In the genomic region with DNA sequence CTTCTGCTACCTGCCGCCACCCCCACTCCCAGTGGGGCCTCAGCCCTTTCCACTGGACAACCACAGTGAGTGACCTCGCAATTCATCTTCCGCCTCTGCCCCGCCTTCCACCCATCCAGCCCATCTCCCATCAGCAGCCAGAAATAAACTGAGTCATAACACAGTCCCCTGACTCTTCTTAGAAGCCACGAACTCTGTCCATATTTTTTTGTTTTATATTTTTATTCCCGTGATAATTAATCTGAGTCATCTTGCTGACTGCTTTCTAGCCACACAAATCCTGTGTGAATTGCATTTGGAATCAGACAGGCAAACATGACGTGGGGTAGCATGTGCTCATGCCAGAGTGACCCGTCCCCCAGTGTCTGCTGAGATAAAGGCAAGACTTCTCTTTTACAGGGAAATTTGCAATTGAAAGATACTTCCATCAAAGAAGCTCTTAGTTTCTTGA, we compare ENCODE assay signal across 12 cellular contexts. TPM values are rescaled to one million over a fixed set of nuclear protein-coding genes. Genes with fewer than 3 reads are reported as not detected.
A peak's percentile ranks its signal among the peaks of the same experiment; 100 is the strongest.
DNase-seq lines count a peak whose midpoint lies in the region; ATAC-seq and TF ChIP-seq lines count a peak whose summit lies in the region.
"Had no signal": no experiment of that assay in that cellular context is flagged by ENCODE, and none has a peak within 500 bp of the region (broad histone marks: within the 10 kb centered on the region; RNA-seq: fewer than 3 reads in every experiment).

No MANE protein-coding gene starts in this region.

- H3K36me3 ChIP-seq in HUES64 (ENCODE audit: insufficient read depth, low read length), result peaks cover 44% of the 10 kb centered on the region

- TF ChIP-seq CTCF in CD4-positive, alpha-beta T cell (IDR thresholded peaks at IDR 0.05), result no peak
- TF ChIP-seq CTCF in cardiac fibroblast (IDR thresholded peaks at IDR 0.05; ENCODE audit: low read depth, low read length) (no peak), natural killer cell (IDR thresholded peaks at IDR 0.05) (no peak), type B pancreatic cell (conservative IDR thresholded peaks at IDR 0.05) (no peak)

- H3K9ac ChIP-seq in HUES64 (ENCODE audit: low read depth, low read length), result no peak overlapping the region

- 74% methylated on average over 8 of the region's 8 CpGs for WGBS in HUES64

- CTCF ChIA-PET in CD4-positive, alpha-beta T cell (lab: Charles Lee), result no interaction called here

- peaks cover 21% of the 10 kb centered on the region for H3K4me1 ChIP-seq in HUES64 (ENCODE audit: insufficient read depth, low read length)

- no peak overlapping the region for H3K4me3 Mint-ChIP-seq in CD4-positive, alpha-beta T cell
- H3K4me3 Mint-ChIP-seq in natural killer cell (no peak overlapping the region), type B pancreatic cell (no peak overlapping the region)

- peak overlapping the region; percentile 57 for H3K27ac Mint-ChIP-seq in CD4-positive, alpha-beta T cell
- H3K27ac Mint-ChIP-seq in natural killer cell (peak overlapping the region; percentile 9 to 73), type B pancreatic cell (no peak overlapping the region)

- no peak for DNase-seq in CD4-positive, alpha-beta T cell
- DNase-seq in cardiac fibroblast (ENCODE audit: low read depth in 2 of 2), result peak; percentile 81 to 91
- DNase-seq in natural killer cell, result no peak
- no peak for DNase-seq in type B pancreatic cell (ENCODE audit: extremely low spot score, unreplicated experiment)
- DNase-seq: dorsolateral prefrontal cortex, NCI-H69, T-helper 2 cell, upper lobe of left lung had no signal

- peaks cover 46% of the 10 kb centered on the region for H3K4me1 Mint-ChIP-seq in CD4-positive, alpha-beta T cell (ENCODE audit: low read depth)
- H3K4me1 Mint-ChIP-seq in natural killer cell (peaks cover 14 to 44% of the 10 kb centered on the region in 2 donors), type B pancreatic cell (ENCODE audit: unreplicated experiment) (peaks cover 24% of the 10 kb centered on the region)

- H3K36me3 Mint-ChIP-seq in CD4-positive, alpha-beta T cell (ENCODE audit: low read depth), result peaks cover 53% of the 10 kb centered on the region
- H3K36me3 Mint-ChIP-seq in natural killer cell, result no peaks in the 10 kb centered on the region
- peaks cover 16% of the 10 kb centered on the region for H3K36me3 Mint-ChIP-seq in type B pancreatic cell

- no peaks in the 10 kb centered on the region for H3K27me3 Mint-ChIP-seq in CD4-positive, alpha-beta T cell
- no peaks in the 10 kb centered on the region for H3K27me3 Mint-ChIP-seq in natural killer cell (ENCODE audit: low read depth in 2 of 2)
- H3K27me3 Mint-ChIP-seq in type B pancreatic cell, result no peaks in the 10 kb centered on the region

- no peaks in the 10 kb centered on the region for H3K9me3 Mint-ChIP-seq in CD4-positive, alpha-beta T cell
- no peaks in the 10 kb centered on the region for H3K9me3 Mint-ChIP-seq in natural killer cell
- no peaks in the 10 kb centered on the region for H3K9me3 Mint-ChIP-seq in type B pancreatic cell

- ATAC-seq in CD4-positive, alpha-beta T cell (ENCODE audit: poor library complexity), result no peak
- ATAC-seq in natural killer cell, result no peak
- no peak for ATAC-seq in HG03196 (IDR thresholded peaks at IDR 0.05; ENCODE audit: unreplicated experiment)
- no peak for ATAC-seq in HG03097 (IDR thresholded peaks at IDR 0.05; ENCODE audit: low FRiP score, unreplicated experiment)
- ATAC-seq in GM21528 (IDR thresholded peaks at IDR 0.05; ENCODE audit: low FRiP score, unreplicated experiment), result no peak

- no peak overlapping the region for H3K27ac ChIP-seq in CD4-positive, alpha-beta T cell (ENCODE audit: low read depth, low read length)
- H3K27ac ChIP-seq in HUES64 (ENCODE audit: low read depth, low read length), result peak overlapping the region; percentile 49; the same call in 1 of the 2 replicates
- H3K27ac ChIP-seq: dorsolateral prefrontal cortex, upper lobe of left lung had no signal

- H3K4me3 ChIP-seq in HUES64 (ENCODE audit: low read length), result no peak overlapping the region
- no peak overlapping the region for H3K4me3 ChIP-seq in cardiac fibroblast (replicated peaks in 1 of 2; ENCODE audit: low read depth in 2 of 2, low read length in 2 of 2)
- H3K4me3 ChIP-seq: dorsolateral prefrontal cortex, upper lobe of left lung had no signal

- POLR2A ChIA-PET in CD4-positive, alpha-beta T cell (lab: Charles Lee), result no interaction called here

- no peaks in the 10 kb centered on the region for H3K27me3 ChIP-seq in CD4-positive, alpha-beta T cell (ENCODE audit: control insufficient read depth, insufficient read depth, low read length)
- H3K27me3 ChIP-seq in HUES64 (ENCODE audit: insufficient read depth, low read length), result no peaks in the 10 kb centered on the region
- H3K27me3 ChIP-seq: dorsolateral prefrontal cortex, upper lobe of left lung had no signal

- no peaks in the 10 kb centered on the region for H3K9me3 ChIP-seq in CD4-positive, alpha-beta T cell (ENCODE audit: control insufficient read depth, low read length)
- no peaks in the 10 kb centered on the region for H3K9me3 ChIP-seq in HUES64 (ENCODE audit: insufficient read depth, low read depth, low read length)
- H3K9me3 ChIP-seq: upper lobe of left lung had no signal

- intact Hi-C loops in CD4-positive, alpha-beta T cell (cut with DNase I, micrococcal nuclease), result no loop called here
- intact Hi-C loops in natural killer cell (cut with micrococcal nuclease), result no loop called here

RNA-seq across cellular contexts. Expression of gene FADD, which starts 7.0 kb away (rescaled TPM):
- 10 to 100 TPM; 14.5 to 16.5 TPM for total RNA-seq in CD4-positive, alpha-beta T cell
- 39.6 TPM for polyA plus RNA-seq in HUES64 (2013, experiment 1 of 2)
- polyA plus RNA-seq in HUES64 (2013, experiment 2 of 2), result 40.8 TPM
- total RNA-seq in natural killer cell, result 1 to 10 TPM; 7.8 to 9.2 (median 9.0) TPM
- 24.0 TPM in 2 replicates for total RNA-seq in type B pancreatic cell (ENCODE audit: low replicate concordance)

Comparison
In these comparisons a context has a peak if more than half of its experiments do, and no peak if none do; other contexts are left out.
1. DNase-seq: peak in cardiac fibroblast (2 of 2); none in CD4-positive, alpha-beta T cell (0 of 10), natural killer cell (single experiment) and type B pancreatic cell (single experiment).